ENCODE assay signal across 26 cellular contexts in the genomic region with DNA sequence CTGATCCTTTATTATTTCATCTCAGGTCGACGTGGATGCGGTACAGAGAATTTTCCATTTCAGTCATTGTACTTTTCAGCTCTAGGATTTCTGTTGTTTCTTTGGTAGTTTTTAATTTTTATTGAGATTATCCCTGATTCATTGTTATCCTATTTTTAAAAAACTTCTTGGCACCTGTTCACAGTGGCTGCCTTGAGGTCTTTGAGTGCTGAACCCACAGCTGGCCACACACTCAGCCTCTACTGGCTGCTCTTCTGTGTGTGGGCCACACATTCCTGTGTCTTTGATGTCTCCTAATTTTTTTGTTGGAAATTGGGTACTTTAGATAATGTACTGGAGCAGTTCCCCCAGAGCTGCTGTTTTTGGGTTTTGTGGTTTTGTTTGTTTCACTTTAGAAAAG. TPM values are rescaled to one million over a fixed set of nuclear protein-coding genes. Genes with fewer than 3 reads are reported as not detected.
"Had no signal": no experiment of that assay in that cellular context is flagged by ENCODE, and none has a peak within 500 bp of the region (broad histone marks: within the 10 kb centered on the region; RNA-seq: fewer than 3 reads in every experiment).

No MANE protein-coding gene starts in this region.

- H3K27me3 ChIP-seq: left lung, ovary, right atrium auricular region, right lobe of liver, suprapubic skin, tibial nerve, uterus had no signal

- H3K4me1 ChIP-seq: lower lobe of right lung, right lobe of liver, stomach, suprapubic skin, tibial nerve, uterus had no signal

- H3K27ac ChIP-seq: left lung, lower lobe of right lung, ovary, right lobe of liver, skin epidermis, stomach, thoracic aorta, tibial nerve, uterus had no signal

- ATAC-seq: left colon; lower lobe of right lung; natural killer cell; right lobe of liver; stimulated activated naive B cell treated with anti-CD40 and anti-IgM and Interleukin-4, amounts not matched to agents 10 μg/mL and 1 μg/mL and 100 μg/mL, for 72 hours; stimulated activated naive CD8-positive, alpha-beta T cell treated with anti-CD3 and anti-CD28 coated beads, Interleukin-15, Interleukin-2, amounts not matched to agents 100 U/mL and 50 U/mL, for 24 hours had no signal

- H3K4me3 ChIP-seq: left lung, lower lobe of right lung, ovary, right atrium auricular region, right lobe of liver, skin epidermis, stomach, suprapubic skin, thoracic aorta, tibial nerve, uterus had no signal

- H3K9me3 ChIP-seq: left lung, lower lobe of right lung, ovary, right atrium auricular region, right lobe of liver, suprapubic skin, thoracic aorta, uterus had no signal

- H3K36me3 ChIP-seq: left lung, lower lobe of right lung, ovary, right atrium auricular region, right lobe of liver, stomach, suprapubic skin, thoracic aorta, tibial nerve, uterus had no signal

- DNase-seq: hippocampal formation; left colon; left lung; lower lobe of right lung; mammary epithelial cell; mesenchymal stem cell; naive B cell; natural killer cell; nephron progenitor cell; ovary; right lobe of liver; stimulated activated CD4-positive, alpha-beta T cell treated with anti-CD3 and anti-CD28 coated beads, Interleukin-12 subunit alpha, Interleukin-12 subunit beta, amount 100 ng/mL, for 4 hours; stimulated activated CD4-positive, alpha-beta T cell treated with anti-CD3 and anti-CD28 coated beads, Interleukin-15, amount 100 ng/mL, for 24 hours; stimulated activated CD4-positive, alpha-beta T cell treated with anti-CD3 and anti-CD28 coated beads, Interleukin-2, amount 100 ng/mL, for 24 hours; stimulated activated CD4-positive, alpha-beta T cell treated with anti-CD3 and anti-CD28 coated beads, Interleukin-4, amount 100 ng/mL, for 1 hour; stimulated activated naive B cell treated with anti-CD40 and anti-IgM and Interleukin-4, amounts not matched to agents 10 μg/mL and 1 μg/mL and 100 μg/mL, for 72 hours; stimulated activated naive CD8-positive, alpha-beta T cell treated with anti-CD3 and anti-CD28 coated beads, Interleukin-15, Interleukin-2, amounts not matched to agents 100 U/mL and 50 U/mL, for 24 hours; stomach; uterus had no signal

RNA-seq across cellular contexts. Expression of gene ASPG, which starts 37.7 kb away (rescaled TPM):
- total RNA-seq: natural killer cell, progenitor cell of endocrine pancreas, pulmonary artery endothelial cell had no signal
- polyA plus RNA-seq: mammary epithelial cell had no signal
